Comparison of ENCODE assay signal across 15 cellular contexts in genomic region chr17:80750263-80750662, GRCh38.
A peak's percentile ranks its signal among the peaks of the same experiment; 100 is the strongest.
DNase-seq lines count a peak whose midpoint lies in the region; ATAC-seq and TF ChIP-seq lines count a peak whose summit lies in the region.
"Had no signal": no experiment of that assay in that cellular context is flagged by ENCODE, and none has a peak within 500 bp of the region (broad histone marks: within the 10 kb centered on the region; RNA-seq: fewer than 3 reads in every experiment).

No MANE protein-coding gene starts in this region.

- CTCF ChIA-PET in mammary epithelial cell (lab: Charles Lee; ENCODE audit: low non-redundant PET): no interaction called here

- H3K79me2 ChIP-seq in mammary epithelial cell (ENCODE audit: insufficient read depth, low read length): no peaks in the 10 kb centered on the region

- no peak for DNase-seq in left ventricle myocardium superior
- DNase-seq in left ventricle myocardium inferior: no peak
- no peak for DNase-seq in activated naive CD8-positive, alpha-beta T cell treated with anti-CD3 and anti-CD28 coated beads for 36 hours
- DNase-seq in mesenteric fat pad (ENCODE audit: low spot score): peak; percentile 86
- DNase-seq in vagina (ENCODE audit: extremely low spot score in 2 of 2): peak in 1 of 2 donors; percentile 72
- no peak for DNase-seq in DMS114 treated with DMSO at 0.1 percent for 48 hours (lab: John Stamatoyannopoulos, UW; ENCODE audit: unreplicated experiment)
- no peak for DNase-seq in mammary epithelial cell
- DNase-seq in kidney tubule cell (ENCODE audit: low spot score): no peak
- DNase-seq: activated CD4-positive, alpha-beta T cell treated with anti-CD3 and anti-CD28 coated beads for 4 hours; amniotic stem cell; GDM1; left lung; stimulated activated CD4-positive, alpha-beta T cell treated with anti-CD3 and anti-CD28 coated beads, Interleukin-2, amount 100 ng/mL, for 24 hours had no signal

- peaks cover 16% of the 10 kb centered on the region for H3K36me3 ChIP-seq in left ventricle myocardium inferior
- H3K36me3 ChIP-seq in vagina: peaks cover 0 to 9% of the 10 kb centered on the region in 2 donors
- H3K36me3 ChIP-seq in mammary epithelial cell (ENCODE audit: insufficient read depth, low read length): no peaks in the 10 kb centered on the region

- no peak for TF ChIP-seq CTCF in left ventricle myocardium inferior (IDR thresholded peaks at IDR 0.05; ENCODE audit: borderline replicate concordance)
- no peak for TF ChIP-seq CTCF in vagina (IDR thresholded peaks at IDR 0.05)
- no peak for TF ChIP-seq CTCF in mammary epithelial cell (conservative IDR thresholded peaks at IDR 0.05 in 1 of 2, IDR thresholded peaks at IDR 0.05 in 1 of 2; ENCODE audit: extremely low read depth in 1 of 2, insufficient read depth in 1 of 2, low read depth in 1 of 2, low read length in 2 of 2)

- intact Hi-C loops in left ventricle myocardium superior (cut with micrococcal nuclease) (no loop called here), left ventricle myocardium inferior (cut with micrococcal nuclease) (no loop called here), vagina (cut with DNase I) (no loop called here), mammary epithelial cell (cut with micrococcal nuclease) (no loop called here)

- peak; percentile 49 for ATAC-seq in left ventricle myocardium superior

- in situ Hi-C loops in mammary epithelial cell (cut with MboI; ENCODE audit: low sequenced_read_pairs in 2 of 2): no loop called here

- H3K27ac Mint-ChIP-seq in activated naive CD8-positive, alpha-beta T cell treated with anti-CD3 and anti-CD28 coated beads for 36 hours: peak overlapping the region; percentile 66

- H3K9ac ChIP-seq in mammary epithelial cell (ENCODE audit: insufficient read depth, low read length): no peak overlapping the region
- H3K9ac ChIP-seq: BLaER1 had no signal

- no peak overlapping the region for H3K4me3 Mint-ChIP-seq in activated naive CD8-positive, alpha-beta T cell treated with anti-CD3 and anti-CD28 coated beads for 36 hours

- H3K9me3 Mint-ChIP-seq in activated naive CD8-positive, alpha-beta T cell treated with anti-CD3 and anti-CD28 coated beads for 36 hours: peaks cover 7% of the 10 kb centered on the region

- dilution Hi-C loops in mammary epithelial cell (cut with HindIII; ENCODE audit: low sequenced_read_pairs): no loop called here

- H3K4me2 ChIP-seq in mammary epithelial cell (ENCODE audit: insufficient read depth, low read depth, low read length): no peak overlapping the region
- H3K4me2 ChIP-seq: BLaER1 had no signal

- H3K27me3 Mint-ChIP-seq in activated naive CD8-positive, alpha-beta T cell treated with anti-CD3 and anti-CD28 coated beads for 36 hours: no peaks in the 10 kb centered on the region

- peaks cover 38% of the 10 kb centered on the region for H3K4me1 Mint-ChIP-seq in activated naive CD8-positive, alpha-beta T cell treated with anti-CD3 and anti-CD28 coated beads for 36 hours

- H3K9me3 ChIP-seq in left ventricle myocardium inferior (replicated peaks) (no peaks in the 10 kb centered on the region), vagina (no peaks in the 10 kb centered on the region), mammary epithelial cell (replicated peaks; ENCODE audit: insufficient read depth, low read length) (no peaks in the 10 kb centered on the region)
- H3K9me3 ChIP-seq: BLaER1, left lung had no signal

- H3K27ac ChIP-seq in left ventricle myocardium inferior (replicated peaks) (no peak overlapping the region), vagina (peak overlapping the region; percentile 72), mammary epithelial cell (ENCODE audit: insufficient read depth, low read depth, low read length) (no peak overlapping the region)
- H3K27ac ChIP-seq: BLaER1, SK-N-MC had no signal

- no TSS peak for BruUV-seq in mammary epithelial cell (replicated peaks; lab: Mats Ljungman, UMichigan)

- WGBS in mammary epithelial cell (ENCODE audit: low coverage, missing lambda C conversion rate): 94% methylated on average over 12 of the region's 14 CpGs

- H3K36me3 Mint-ChIP-seq in activated naive CD8-positive, alpha-beta T cell treated with anti-CD3 and anti-CD28 coated beads for 36 hours: peaks cover 35% of the 10 kb centered on the region

- no peak for TF ChIP-seq POLR2A in vagina (IDR thresholded peaks at IDR 0.05)

- no peaks in the 10 kb centered on the region for H4K20me1 ChIP-seq in mammary epithelial cell (ENCODE audit: insufficient read depth, low read length)

- H2AFZ ChIP-seq in mammary epithelial cell (ENCODE audit: low read depth, low read length): no peak overlapping the region

- peaks cover under 1% of the 10 kb centered on the region for H3K4me1 ChIP-seq in left ventricle myocardium inferior
- H3K4me1 ChIP-seq in vagina: peaks cover 16% of the 10 kb centered on the region
- peaks cover 13% of the 10 kb centered on the region for H3K4me1 ChIP-seq in mammary epithelial cell (ENCODE audit: insufficient read depth, low read length)

- H3K27me3 ChIP-seq in left ventricle myocardium inferior (ENCODE audit: low read depth) (no peaks in the 10 kb centered on the region), vagina (no peaks in the 10 kb centered on the region), mammary epithelial cell (ENCODE audit: insufficient read depth, low read length) (no peaks in the 10 kb centered on the region)
- H3K27me3 ChIP-seq: BLaER1, left lung had no signal

- H3K4me3 ChIP-seq in left ventricle myocardium inferior: no peak overlapping the region
- no peak overlapping the region for H3K4me3 ChIP-seq in vagina
- no peak overlapping the region for H3K4me3 ChIP-seq in mammary epithelial cell (replicated peaks in 1 of 3; ENCODE audit: insufficient read depth in 1 of 3, low read depth in 2 of 3, low read length in 3 of 3)
- H3K4me3 ChIP-seq: BLaER1, left lung, SK-N-MC had no signal
